In the genomic region with DNA sequence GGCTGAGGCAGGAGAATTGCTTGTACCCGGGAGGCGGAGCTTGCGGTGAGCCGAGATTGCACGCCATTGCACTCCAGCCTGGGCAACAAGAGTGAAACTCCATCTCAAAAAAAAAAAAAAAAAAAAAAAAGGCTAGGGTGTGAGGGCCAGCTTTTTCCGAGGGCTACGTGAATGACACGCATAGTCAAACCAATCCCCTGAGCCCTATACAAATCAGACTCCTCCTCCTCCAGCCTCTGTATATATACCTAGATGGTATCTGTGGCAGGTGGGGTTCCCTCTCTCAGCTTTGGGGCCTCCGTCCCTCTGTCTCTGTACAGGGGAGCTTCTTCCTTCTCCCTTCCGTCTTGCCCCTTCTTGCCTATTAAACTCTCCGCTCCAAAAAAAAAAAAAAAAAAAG, we compare ENCODE assay signal across 29 cellular contexts. TPM values are rescaled to one million over a fixed set of nuclear protein-coding genes. Genes with fewer than 3 reads are reported as not detected.
"Had no signal": no experiment of that assay in that cellular context is flagged by ENCODE, and none has a peak within 500 bp of the region (broad histone marks: within the 10 kb centered on the region; RNA-seq: fewer than 3 reads in every experiment).

No MANE protein-coding gene starts in this region.

- H3K27me3 ChIP-seq: brain microvascular endothelial cell, cardiac muscle cell, MG63 had no signal

- ATAC-seq: activated T-cell treated with anti-CD3 and anti-CD28 coated beads, Interleukin-2, amount 50 U/mL, for 72 hours; Right ventricle myocardium inferior; T-cell had no signal

- DNase-seq: activated CD4-positive, alpha-beta memory T cell treated with anti-CD3 and anti-CD28 coated beads for 36 hours; activated CD4-positive, alpha-beta T cell treated with anti-CD3 and anti-CD28 coated beads, Interleukin-2, amount 10 ng/mL, durations not matched to agents 7 days and 5 days; activated CD4-positive, CD25-positive, alpha-beta regulatory T cell; activated gamma-delta T cell treated with Interleukin-2 at 50 U/mL for 16 hours; activated naive CD4-positive, alpha-beta T cell treated with anti-CD3 and anti-CD28 coated beads, Interleukin-2, amount 10 ng/mL, durations not matched to agents 7 days and 5 days; activated naive CD8-positive, alpha-beta T cell treated with anti-CD3 and anti-CD28 coated beads for 36 hours; activated T-cell treated with anti-CD3 and anti-CD28 coated beads for 4 hours; activated T-cell treated with anti-CD3 and anti-CD28 coated beads, Interleukin-2, amount 50 U/mL, for 72 hours; brain microvascular endothelial cell; KG1; MG63; NCI-H1105; NCI-H1436; NCI-H1694 treated with DMSO at 0.1 percent for 48 hours; NCI-H2029 treated with DMSO at 0.1 percent for 48 hours; NCI-H345; NCI-H510A; NCI-H526 treated with DMSO at 0.1 percent for 48 hours; NCI-H82; T-cell; T-helper 2 cell; T1000 had no signal

- H3K4me3 ChIP-seq: cardiac muscle cell, MG63, SK-N-MC had no signal

- FAIRE-seq: RCC 7860, TTC549 had no signal

- H3K27ac ChIP-seq: brain microvascular endothelial cell, cardiac muscle cell, SK-N-MC had no signal

- H3K9me3 ChIP-seq: MG63 had no signal

- H3K36me3 ChIP-seq: cardiac muscle cell had no signal

RNA-seq across cellular contexts. Expression of a gene that starts 6.7 kb away (rescaled TPM):
- total RNA-seq: activated CD4-positive, alpha-beta memory T cell treated with anti-CD3 and anti-CD28 coated beads for 36 hours; activated CD4-positive, alpha-beta T cell treated with anti-CD3 and anti-CD28 coated beads, Interleukin-2, amount 10 ng/mL, durations not matched to agents 7 days and 5 days; activated CD8-positive, alpha-beta memory T cell treated with anti-CD3 and anti-CD28 coated beads for 36 hours; activated naive CD8-positive, alpha-beta T cell treated with anti-CD3 and anti-CD28 coated beads for 36 hours; activated T-cell treated with anti-CD3 and anti-CD28 coated beads, Interleukin-2, amount 50 U/mL, for 72 hours; activated T-helper 2 cell treated with anti-CD3 and anti-CD28 coated beads, Interferon-gamma antibody, Interleukin-2, Interleukin-4, amounts not matched to agents 10 μg/mL and 5 μg/mL and 100 μg/mL, durations not matched to agents 14 hours and 24 hours and 36 hours had no signal

RNA-seq across cellular contexts. Expression of a gene that starts 9.9 kb away (rescaled TPM):
- total RNA-seq: activated CD4-positive, alpha-beta T cell treated with anti-CD3 and anti-CD28 coated beads, Interleukin-2, amount 10 ng/mL, durations not matched to agents 7 days and 5 days; activated CD8-positive, alpha-beta memory T cell treated with anti-CD3 and anti-CD28 coated beads for 36 hours; activated naive CD8-positive, alpha-beta T cell treated with anti-CD3 and anti-CD28 coated beads for 36 hours; activated T-helper 2 cell treated with anti-CD3 and anti-CD28 coated beads, Interferon-gamma antibody, Interleukin-2, Interleukin-4, amounts not matched to agents 10 μg/mL and 5 μg/mL and 100 μg/mL, durations not matched to agents 14 hours and 24 hours and 36 hours had no signal

RNA-seq across cellular contexts. Expression of a gene that starts 22.0 kb away (rescaled TPM):
- total RNA-seq: activated CD4-positive, alpha-beta memory T cell treated with anti-CD3 and anti-CD28 coated beads for 36 hours; activated CD4-positive, alpha-beta T cell treated with anti-CD3 and anti-CD28 coated beads, Interleukin-2, amount 10 ng/mL, durations not matched to agents 7 days and 5 days; activated CD8-positive, alpha-beta memory T cell treated with anti-CD3 and anti-CD28 coated beads for 36 hours; activated naive CD8-positive, alpha-beta T cell treated with anti-CD3 and anti-CD28 coated beads for 36 hours; activated T-cell treated with anti-CD3 and anti-CD28 coated beads, Interleukin-2, amount 50 U/mL, for 72 hours; activated T-helper 2 cell treated with anti-CD3 and anti-CD28 coated beads, Interferon-gamma antibody, Interleukin-2, Interleukin-4, amounts not matched to agents 10 μg/mL and 5 μg/mL and 100 μg/mL, durations not matched to agents 14 hours and 24 hours and 36 hours; T-cell had no signal
- polyA plus RNA-seq: cardiac muscle cell had no signal
